ENCODE assay signal across 8 cellular contexts in the genomic region with DNA sequence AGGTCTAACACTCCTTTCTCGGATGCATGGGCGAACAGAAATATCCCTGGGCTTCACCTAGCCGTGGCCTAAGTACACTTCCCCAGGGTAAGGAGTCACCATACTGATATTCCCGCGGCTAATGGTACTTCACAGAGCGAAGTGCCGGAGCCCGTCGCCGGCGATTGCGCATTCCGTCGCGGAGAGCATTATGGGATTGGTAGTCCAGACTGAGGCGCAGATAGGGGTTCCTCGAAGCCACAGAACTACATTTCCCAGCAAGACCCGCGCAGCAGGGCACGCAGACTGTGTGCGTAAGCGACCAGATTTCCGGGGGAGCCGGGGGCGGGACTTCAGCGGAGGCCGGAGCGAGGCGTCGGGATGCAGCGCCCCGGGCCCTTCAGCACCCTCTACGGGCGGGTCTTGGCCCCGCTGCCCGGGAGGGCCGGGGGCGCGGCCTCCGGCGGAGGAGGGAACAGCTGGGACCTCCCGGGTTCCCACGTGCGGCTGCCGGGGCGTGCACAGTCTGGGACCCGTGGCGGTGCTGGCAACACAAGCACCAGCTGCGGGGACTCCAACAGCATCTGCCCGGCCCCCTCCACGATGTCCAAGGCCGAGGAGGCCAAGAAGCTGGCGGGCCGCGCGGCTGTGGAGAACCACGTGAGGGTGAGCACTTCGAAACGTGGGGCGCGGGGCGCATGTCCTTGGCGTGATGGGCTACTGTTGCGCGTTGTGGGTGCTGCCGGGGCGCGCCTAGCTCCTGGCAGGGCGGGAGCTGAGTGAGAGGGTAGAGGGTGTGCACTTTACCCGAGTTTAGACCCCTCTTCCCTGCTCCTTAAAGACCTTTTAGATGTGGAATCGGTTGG. TPM values are rescaled to one million over a fixed set of nuclear protein-coding genes. Genes with fewer than 3 reads are reported as not detected.
DNase-seq lines count a peak whose midpoint lies in the region; ATAC-seq and TF ChIP-seq lines count a peak whose summit lies in the region.

A gene (plus strand): TSS at position 335 of the 845 bp plus-strand sequence. CDS start 26 bp downstream, at position 361.

- ATAC-seq in GM18502 (IDR thresholded peaks at IDR 0.05; ENCODE audit: poor library complexity, unreplicated experiment): peak; percentile 96
- ATAC-seq in HG02970 (IDR thresholded peaks at IDR 0.05; ENCODE audit: low FRiP score, unreplicated experiment): peak; percentile 98
- peak; percentile 100 for ATAC-seq in right cardiac atrium

- TF ChIP-seq POLR2A in vagina (IDR thresholded peaks at IDR 0.05): peak in 1 of 2 donors; percentile 11

- H3K36me3 ChIP-seq in vagina: no peaks in the 10 kb centered on the region

- no peaks in the 10 kb centered on the region for H3K27me3 ChIP-seq in right cardiac atrium (ENCODE audit: control insufficient read depth, insufficient read depth)
- H3K27me3 ChIP-seq in vagina: no peaks in the 10 kb centered on the region

- no peaks in the 10 kb centered on the region for H3K9me3 ChIP-seq in right cardiac atrium (ENCODE audit: control insufficient read depth, low read length)
- H3K9me3 ChIP-seq in vagina: no peaks in the 10 kb centered on the region

- under 1% methylated on average over 71 of the region's 71 CpGs for WGBS in right cardiac atrium

- peak; percentile 90 for DNase-seq in NCI-H187 treated with DMSO at 0.1 percent for 48 hours (lab: John Stamatoyannopoulos, UW)
- DNase-seq in anterior cingulate cortex (lab: John Stamatoyannopoulos, UW): peak; percentile 59 to 99 (median 97)
- peak; percentile 99 to 100 (median 100) for DNase-seq in right cardiac atrium
- DNase-seq in putamen (ENCODE audit: low spot score): peak; percentile 98
- peak; percentile 97 to 99 for DNase-seq in vagina (ENCODE audit: extremely low spot score in 2 of 2)

- H3K27ac ChIP-seq in right cardiac atrium (ENCODE audit: low read length) (peak within 1 kb of the TSS; percentile 43), vagina (peak within 1 kb of the TSS; percentile 69)

- H3K4me3 ChIP-seq in right cardiac atrium (ENCODE audit: low read length) (peak within 1 kb of the TSS; percentile 86), vagina (peak within 1 kb of the TSS; percentile 66 to 97)

- H3K4me1 ChIP-seq in right cardiac atrium (ENCODE audit: control insufficient read depth, insufficient read depth, low read length) (peaks cover 5% of the 10 kb centered on the region), vagina (peaks cover 31% of the 10 kb centered on the region)

- intact Hi-C loops in T-helper 2 cell treated with Interferon-gamma antibody and Interleukin-4, amounts not matched to agents 100 ng/mL and 5 ng/mL, for 36 hours (cut with micrococcal nuclease): loop anchor here (1.0 kb wide), 1 partner anchor 64 kb away; a partner anchor contains a TSS
- intact Hi-C loops in right cardiac atrium (cut with DNase I) (no loop called here), vagina (cut with DNase I) (no loop called here)

- peak in 2 of 3 experiments; percentile 36 to 64 for TF ChIP-seq CTCF in vagina (IDR thresholded peaks at IDR 0.05)

RNA-seq across cellular contexts. Expression of the gene that starts here (rescaled TPM):
- 43.9 and 45.4 TPM in 2 replicates for total RNA-seq in T-helper 2 cell treated with Interferon-gamma antibody and Interleukin-4, amounts not matched to agents 100 ng/mL and 5 ng/mL, for 36 hours
- total RNA-seq in right cardiac atrium: 10 to 100 TPM in 3 of 4 donors, 1 to 10 TPM in 1; 9.1 to 15.4 (median 11.4) TPM
- 13.5 TPM for polyA plus RNA-seq in right cardiac atrium
- total RNA-seq in vagina: 10.8 TPM

Comparison
In these comparisons a context has a peak if more than half of its experiments do, and no peak if none do; other contexts are left out.
1. Peak in every context shown above with its lines: DNase-seq, ATAC-seq, H3K4me3 ChIP-seq and H3K27ac ChIP-seq.